Comparison of ENCODE assay signal across 27 cellular contexts in genomic region chr22:22362311-22362710, GRCh38.
"Had no signal": no experiment of that assay in that cellular context is flagged by ENCODE, and none has a peak within 500 bp of the region (broad histone marks: within the 10 kb centered on the region; RNA-seq: fewer than 3 reads in every experiment).

No MANE protein-coding gene starts in this region.

- ATAC-seq: naive thymus-derived CD8-positive, alpha-beta T cell; pancreas; right cardiac atrium; right lobe of liver; stimulated activated effector memory CD8-positive, alpha-beta T cell treated with anti-CD3 and anti-CD28 coated beads, Interleukin-12 subunit alpha, Interleukin-12 subunit beta, amount 100 ng/mL, for 72 hours; stimulated activated naive CD8-positive, alpha-beta T cell treated with anti-CD3 and anti-CD28 coated beads, Interleukin-15, amount 100 ng/mL, for 72 hours; stimulated activated naive CD8-positive, alpha-beta T cell treated with anti-CD3 and anti-CD28 coated beads, Interleukin-15, Interleukin-2, amounts not matched to agents 100 U/mL and 50 U/mL, for 24 hours; upper lobe of right lung had no signal

- H3K36me3 ChIP-seq: neutrophil, pancreas, prostate gland, right lobe of liver, sigmoid colon, suprapubic skin, tibial artery, transverse colon, upper lobe of right lung, uterus had no signal

- DNase-seq: naive thymus-derived CD8-positive, alpha-beta T cell; nucleus accumbens; pancreas; right cardiac atrium; right lobe of liver; sigmoid colon; small intestine; stimulated activated CD4-positive, alpha-beta T cell treated with anti-CD3 and anti-CD28 coated beads, Interleukin-15, amount 100 ng/mL, for 24 hours; stimulated activated CD4-positive, alpha-beta T cell treated with anti-CD3 and anti-CD28 coated beads, Interleukin-2, amount 100 ng/mL, for 24 hours; stimulated activated CD4-positive, alpha-beta T cell treated with anti-CD3 and anti-CD28 coated beads, Interleukin-2, amount 100 ng/mL, for 48 hours; stimulated activated CD4-positive, alpha-beta T cell treated with anti-CD3 and anti-CD28 coated beads, Interleukin-4, amount 100 ng/mL, for 24 hours; stimulated activated naive CD4-positive, alpha-beta T cell; stimulated activated naive CD8-positive, alpha-beta T cell treated with anti-CD3 and anti-CD28 coated beads, Interleukin-15, amount 100 ng/mL, for 72 hours; stimulated activated naive CD8-positive, alpha-beta T cell treated with anti-CD3 and anti-CD28 coated beads, Interleukin-15, Interleukin-2, amounts not matched to agents 100 U/mL and 50 U/mL, for 24 hours; substantia nigra; testis; tibial artery; transverse colon; upper lobe of right lung; uterus had no signal

- H3K4me1 Mint-ChIP-seq: nephron had no signal

- H3K27me3 Mint-ChIP-seq: naive B cell had no signal

- H3K27ac ChIP-seq: neutrophil, pancreas, prostate gland, right lobe of liver, sigmoid colon, suprapubic skin, tibial artery, transverse colon, upper lobe of right lung, uterus had no signal

- H3K36me3 Mint-ChIP-seq: naive B cell; naive thymus-derived CD8-positive, alpha-beta T cell; stimulated activated effector memory CD8-positive, alpha-beta T cell treated with anti-CD3 and anti-CD28 coated beads, Interleukin-12 subunit alpha, Interleukin-12 subunit beta, amount 100 ng/mL, for 72 hours; type B pancreatic cell had no signal

- FAIRE-seq: pancreas, small intestine had no signal

- H3K9me3 ChIP-seq: neutrophil, pancreas, prostate gland, right lobe of liver, sigmoid colon, suprapubic skin, testis, tibial artery, transverse colon, upper lobe of right lung, uterus had no signal

- H3K4me3 Mint-ChIP-seq: naive thymus-derived CD8-positive, alpha-beta T cell; nephron; stimulated activated effector memory CD8-positive, alpha-beta T cell treated with anti-CD3 and anti-CD28 coated beads, Interleukin-12 subunit alpha, Interleukin-12 subunit beta, amount 100 ng/mL, for 72 hours; stimulated activated naive CD8-positive, alpha-beta T cell treated with anti-CD3 and anti-CD28 coated beads, Interleukin-15, amount 100 ng/mL, for 72 hours; type B pancreatic cell had no signal

- H3K9me3 Mint-ChIP-seq: naive thymus-derived CD8-positive, alpha-beta T cell; nephron; stimulated activated effector memory CD8-positive, alpha-beta T cell treated with anti-CD3 and anti-CD28 coated beads, Interleukin-12 subunit alpha, Interleukin-12 subunit beta, amount 100 ng/mL, for 72 hours; stimulated activated naive CD8-positive, alpha-beta T cell treated with anti-CD3 and anti-CD28 coated beads, Interleukin-15, amount 100 ng/mL, for 72 hours; type B pancreatic cell had no signal

- H3K4me3 ChIP-seq: pancreas, prostate gland, right lobe of liver, sigmoid colon, suprapubic skin, testis, tibial artery, transverse colon, upper lobe of right lung, uterus had no signal

- H3K27me3 ChIP-seq: neutrophil, right lobe of liver, testis had no signal

- H3K27ac Mint-ChIP-seq: naive thymus-derived CD8-positive, alpha-beta T cell; nephron; stimulated activated effector memory CD8-positive, alpha-beta T cell treated with anti-CD3 and anti-CD28 coated beads, Interleukin-12 subunit alpha, Interleukin-12 subunit beta, amount 100 ng/mL, for 72 hours; stimulated activated naive CD8-positive, alpha-beta T cell treated with anti-CD3 and anti-CD28 coated beads, Interleukin-15, amount 100 ng/mL, for 72 hours; type B pancreatic cell had no signal

- H3K4me1 ChIP-seq: pancreas, prostate gland, right lobe of liver, sigmoid colon, suprapubic skin, testis, tibial artery, transverse colon, upper lobe of right lung, uterus had no signal
